In genomic region chr4:68175562-68176155, GRCh38 we compare ENCODE assay signal across 9 cellular contexts. TPM values are rescaled to one million over a fixed set of nuclear protein-coding genes. Genes with fewer than 3 reads are reported as not detected.
DNase-seq lines count a peak whose midpoint lies in the region; ATAC-seq and TF ChIP-seq lines count a peak whose summit lies in the region.
"Had no signal": no experiment of that assay in that cellular context is flagged by ENCODE, and none has a peak within 500 bp of the region (broad histone marks: within the 10 kb centered on the region; RNA-seq: fewer than 3 reads in every experiment).

No MANE protein-coding gene starts in this region.

- POLR2A ChIA-PET in activated CD8-positive, alpha-beta T cell treated with anti-CD3 and anti-CD28 coated beads for 36 hours (lab: Charles Lee), result no interaction called here

- no peak overlapping the region for H3K27ac Mint-ChIP-seq in activated CD8-positive, alpha-beta T cell treated with anti-CD3 and anti-CD28 coated beads for 36 hours
- H3K27ac Mint-ChIP-seq: stimulated activated effector memory CD8-positive, alpha-beta T cell treated with anti-CD3 and anti-CD28 coated beads, Interleukin-12 subunit alpha, Interleukin-12 subunit beta, amount 100 ng/mL, for 72 hours had no signal

- no peak overlapping the region for H3K4me3 Mint-ChIP-seq in activated CD8-positive, alpha-beta T cell treated with anti-CD3 and anti-CD28 coated beads for 36 hours
- H3K4me3 Mint-ChIP-seq: stimulated activated effector memory CD8-positive, alpha-beta T cell treated with anti-CD3 and anti-CD28 coated beads, Interleukin-12 subunit alpha, Interleukin-12 subunit beta, amount 100 ng/mL, for 72 hours had no signal

- CTCF ChIA-PET in activated CD8-positive, alpha-beta T cell treated with anti-CD3 and anti-CD28 coated beads for 36 hours (lab: Charles Lee), result interaction anchor here (0.6 to 2.0 kb wide), 13 partner anchors 9 to 631 kb away, joined by 3 to 10 read pairs (median 3); no protein-coding TSS in a partner anchor

- H3K9me3 Mint-ChIP-seq in activated CD8-positive, alpha-beta T cell treated with anti-CD3 and anti-CD28 coated beads for 36 hours, result no peaks in the 10 kb centered on the region
- H3K9me3 Mint-ChIP-seq: stimulated activated effector memory CD8-positive, alpha-beta T cell treated with anti-CD3 and anti-CD28 coated beads, Interleukin-12 subunit alpha, Interleukin-12 subunit beta, amount 100 ng/mL, for 72 hours had no signal

- intact Hi-C loops in activated CD8-positive, alpha-beta T cell treated with anti-CD3 and anti-CD28 coated beads for 36 hours (cut with micrococcal nuclease), result loop anchor here (2.0 kb wide), 1 partner anchor 187 kb away; no protein-coding TSS in a partner anchor

- no peaks in the 10 kb centered on the region for H3K36me3 Mint-ChIP-seq in activated CD8-positive, alpha-beta T cell treated with anti-CD3 and anti-CD28 coated beads for 36 hours (ENCODE audit: low read depth)
- H3K36me3 Mint-ChIP-seq: stimulated activated effector memory CD8-positive, alpha-beta T cell treated with anti-CD3 and anti-CD28 coated beads, Interleukin-12 subunit alpha, Interleukin-12 subunit beta, amount 100 ng/mL, for 72 hours had no signal

- H3K4me1 Mint-ChIP-seq in activated CD8-positive, alpha-beta T cell treated with anti-CD3 and anti-CD28 coated beads for 36 hours (ENCODE audit: low read depth), result peaks cover 2% of the 10 kb centered on the region
- H3K4me1 Mint-ChIP-seq: stimulated activated effector memory CD8-positive, alpha-beta T cell treated with anti-CD3 and anti-CD28 coated beads, Interleukin-12 subunit alpha, Interleukin-12 subunit beta, amount 100 ng/mL, for 72 hours had no signal

- H3K27me3 Mint-ChIP-seq in activated CD8-positive, alpha-beta T cell treated with anti-CD3 and anti-CD28 coated beads for 36 hours, result peaks cover 6% of the 10 kb centered on the region

- DNase-seq in DMS114 treated with DMSO at 0.1 percent for 48 hours (lab: John Stamatoyannopoulos, UW; ENCODE audit: unreplicated experiment) (peak; percentile 40), NCI-H345 treated with DMSO at 0.1 percent for 48 hours (lab: John Stamatoyannopoulos, UW; ENCODE audit: unreplicated experiment) (peak; percentile 19), iPS-NIHi11 (ENCODE audit: low spot score) (peak; percentile 59)
- peak; percentile 64 for DNase-seq in activated CD8-positive, alpha-beta T cell treated with anti-CD3 and anti-CD28 coated beads for 36 hours
- peak; percentile 0 for DNase-seq in stimulated activated CD8-positive, alpha-beta memory T cell treated with anti-CD3 and anti-CD28 coated beads, Interleukin-12 subunit alpha, Interleukin-12 subunit beta, amount 100 ng/mL, for 1 hour (ENCODE audit: low read depth)

- TF ChIP-seq CTCF in activated CD8-positive, alpha-beta T cell treated with anti-CD3 and anti-CD28 coated beads for 36 hours (IDR thresholded peaks at IDR 0.05), result peak; percentile 71

- ATAC-seq in GM18909 (IDR thresholded peaks at IDR 0.05; ENCODE audit: poor library complexity, unreplicated experiment), result peak; percentile 85
- ATAC-seq in HG03432 (IDR thresholded peaks at IDR 0.05; ENCODE audit: unreplicated experiment), result peak; percentile 90
- ATAC-seq in activated CD8-positive, alpha-beta T cell treated with anti-CD3 and anti-CD28 coated beads for 36 hours, result peak; percentile 62
- no peak for ATAC-seq in HG03520 (IDR thresholded peaks at IDR 0.05; ENCODE audit: unreplicated experiment)
- ATAC-seq: stimulated activated effector memory CD8-positive, alpha-beta T cell treated with anti-CD3 and anti-CD28 coated beads, Interleukin-12 subunit alpha, Interleukin-12 subunit beta, amount 100 ng/mL, for 72 hours had no signal

RNA-seq across cellular contexts. Expression of gene TMPRSS11F, which starts 46.0 kb away (rescaled TPM):
- total RNA-seq in activated CD8-positive, alpha-beta T cell treated with anti-CD3 and anti-CD28 coated beads for 36 hours, result not detected

Comparison
In these comparisons a context has a peak if more than half of its experiments do, and no peak if none do; other contexts are left out.
1. DNase-seq: peak in every context shown above with its lines; median percentile 64 in activated CD8-positive, alpha-beta T cell treated with anti-CD3 and anti-CD28 coated beads for 36 hours; 59 in iPS-NIHi11; 40 in DMS114 treated with DMSO at 0.1 percent for 48 hours; 19 in NCI-H345 treated with DMSO at 0.1 percent for 48 hours; 0 in stimulated activated CD8-positive, alpha-beta memory T cell treated with anti-CD3 and anti-CD28 coated beads, Interleukin-12 subunit alpha, Interleukin-12 subunit beta, amount 100 ng/mL, for 1 hour.